Comparison of ENCODE assay signal across 13 cellular contexts in genomic region chr2:101517753-101518152, GRCh38. TPM values are rescaled to one million over a fixed set of nuclear protein-coding genes. Genes with fewer than 3 reads are reported as not detected.
DNase-seq lines count a peak whose midpoint lies in the region; ATAC-seq, FAIRE-seq and TF ChIP-seq lines count a peak whose summit lies in the region.
"Had no signal": no experiment of that assay in that cellular context is flagged by ENCODE, and none has a peak within 500 bp of the region (broad histone marks: within the 10 kb centered on the region; RNA-seq: fewer than 3 reads in every experiment).

No MANE protein-coding gene starts in this region.

- peaks cover 14% of the 10 kb centered on the region for H3K4me1 Mint-ChIP-seq in activated T-helper 17 cell treated with anti-CD3 and anti-CD28 coated beads, Interleukin-2, amount 50 U/mL, for 72 hours
- H3K4me1 Mint-ChIP-seq in Caco-2 (ENCODE audit: low read depth, unreplicated experiment), result peaks cover 22% of the 10 kb centered on the region

- H3K36me3 ChIP-seq in Caco-2 (ENCODE audit: control insufficient read depth, insufficient read depth, low read length), result no peaks in the 10 kb centered on the region
- H3K36me3 ChIP-seq: WERI-Rb-1 had no signal

- H3K4me3 Mint-ChIP-seq in activated T-helper 17 cell treated with anti-CD3 and anti-CD28 coated beads, Interleukin-2, amount 50 U/mL, for 72 hours, result peak overlapping the region; percentile 3
- H3K4me3 Mint-ChIP-seq in Caco-2 (ENCODE audit: unreplicated experiment), result no peak overlapping the region
- H3K4me3 Mint-ChIP-seq: activated naive CD4-positive, alpha-beta T cell treated with anti-CD3 and anti-CD28 coated beads, Interleukin-2, amount 10 ng/mL, durations not matched to agents 7 days and 5 days; CD8-positive, alpha-beta memory T cell had no signal

- TF ChIP-seq CTCF in AG10803 (conservative IDR thresholded peaks at IDR 0.05; ENCODE audit: low read length), result no peak
- no peak for TF ChIP-seq CTCF in Caco-2 (IDR thresholded peaks at IDR 0.05; ENCODE audit: insufficient read depth in 1 of 2, low read depth in 1 of 2, low read length in 1 of 2, severe bottlenecking in 1 of 2, unreplicated experiment in 1 of 2)

- peaks cover 4% of the 10 kb centered on the region for H3K9me3 Mint-ChIP-seq in activated T-helper 17 cell treated with anti-CD3 and anti-CD28 coated beads, Interleukin-2, amount 50 U/mL, for 72 hours
- peaks cover 11% of the 10 kb centered on the region for H3K9me3 Mint-ChIP-seq in Caco-2 (ENCODE audit: unreplicated experiment)

- H3K4me1 ChIP-seq in Caco-2, result peaks cover 23% of the 10 kb centered on the region; the same call in 1 of the 2 replicates

- BruUV-seq in Caco-2 (replicated peaks; lab: Mats Ljungman, UMichigan), result no TSS peak

- peaks cover 9% of the 10 kb centered on the region; the same call in 1 of the 2 replicates for H3K9me3 ChIP-seq in Caco-2

- intact Hi-C loops in Caco-2 (cut with micrococcal nuclease; ENCODE audit: unreplicated experiment), result loop anchor here (2.0 kb wide), 4 partner anchors 79 to 253 kb away; partner anchors contain the start of gene MAP4K4

- no peaks in the 10 kb centered on the region for H3K36me3 Mint-ChIP-seq in activated T-helper 17 cell treated with anti-CD3 and anti-CD28 coated beads, Interleukin-2, amount 50 U/mL, for 72 hours (ENCODE audit: low read depth)
- H3K36me3 Mint-ChIP-seq in Caco-2 (ENCODE audit: insufficient read depth, unreplicated experiment), result no peaks in the 10 kb centered on the region
- H3K36me3 Mint-ChIP-seq: CD8-positive, alpha-beta memory T cell had no signal

- H3K27me3 Mint-ChIP-seq in activated T-helper 17 cell treated with anti-CD3 and anti-CD28 coated beads, Interleukin-2, amount 50 U/mL, for 72 hours, result no peaks in the 10 kb centered on the region
- H3K27me3 Mint-ChIP-seq in Caco-2 (ENCODE audit: insufficient read depth, unreplicated experiment), result no peaks in the 10 kb centered on the region

- POLR2A ChIA-PET in Caco-2 (lab: Charles Lee), result no interaction called here

- H3K27ac Mint-ChIP-seq in activated T-helper 17 cell treated with anti-CD3 and anti-CD28 coated beads, Interleukin-2, amount 50 U/mL, for 72 hours, result peak overlapping the region; percentile 20
- H3K27ac Mint-ChIP-seq in Caco-2 (ENCODE audit: unreplicated experiment), result no peak overlapping the region
- H3K27ac Mint-ChIP-seq: activated naive CD4-positive, alpha-beta T cell treated with anti-CD3 and anti-CD28 coated beads, Interleukin-2, amount 10 ng/mL, durations not matched to agents 7 days and 5 days had no signal

- no peak for FAIRE-seq in HTR-8/SVneo (lab: Jason Lieb, UNC)
- FAIRE-seq: GM18507 had no signal

- DNase-seq in AG10803 (ENCODE audit: low read depth), result peak; percentile 83
- peak; percentile 31 for DNase-seq in HTR-8/SVneo (ENCODE audit: insufficient read length, low spot score)
- DNase-seq in iPS-NIHi7 (ENCODE audit: extremely low spot score), result peak; percentile 20
- no peak for DNase-seq in effector CD4-positive, alpha-beta T cell
- DNase-seq in stimulated activated CD4-positive, alpha-beta T cell treated with anti-CD3 and anti-CD28 coated beads, Interleukin-15, amount 100 ng/mL, for 24 hours, result no peak
- no peak for DNase-seq in Caco-2
- DNase-seq: CD8-positive, alpha-beta memory T cell; NCI-H748 treated with DMSO at 0.1 percent for 48 hours; WERI-Rb-1 had no signal

- peak; percentile 47 for ATAC-seq in activated T-helper 17 cell treated with anti-CD3 and anti-CD28 coated beads, Interleukin-2, amount 50 U/mL, for 72 hours (replicated peaks)
- ATAC-seq in GM21381 (IDR thresholded peaks at IDR 0.05; ENCODE audit: unreplicated experiment), result no peak

- CTCF ChIA-PET in Caco-2 (lab: Charles Lee), result interaction anchor here (0.9 to 1.4 kb wide), 2 partner anchors 80 to 176 kb away, joined by 3 read pairs; no protein-coding TSS in a partner anchor

- no peaks in the 10 kb centered on the region for H3K27me3 ChIP-seq in Caco-2 (replicated peaks; ENCODE audit: control insufficient read depth, insufficient read depth, low read length)

- H3K4me3 ChIP-seq in AG10803 (ENCODE audit: low read length), result no peak overlapping the region
- H3K4me3 ChIP-seq in Caco-2 (ENCODE audit: low read depth, low read length), result no peak overlapping the region

RNA-seq across cellular contexts. Expression of gene RFX8, which starts 42.8 kb away (rescaled TPM):
- total RNA-seq in activated T-helper 17 cell treated with anti-CD3 and anti-CD28 coated beads, Interleukin-2, amount 50 U/mL, for 72 hours, result under 1 TPM; 0.45 to 0.48 TPM
- total RNA-seq in Caco-2 (2022), result not detected in 2 replicates
- total RNA-seq: CD8-positive, alpha-beta memory T cell had no signal

Comparison
In these comparisons a context has a peak if more than half of its experiments do, and no peak if none do; other contexts are left out.
1. DNase-seq: peak in AG10803 (single experiment), HTR-8/SVneo (single experiment) and iPS-NIHi7 (single experiment); none in effector CD4-positive, alpha-beta T cell (single experiment), stimulated activated CD4-positive, alpha-beta T cell treated with anti-CD3 and anti-CD28 coated beads, Interleukin-15, amount 100 ng/mL, for 24 hours (single experiment) and Caco-2 (0 of 2).